ENCODE assay signal across 17 cellular contexts in the genomic region with DNA sequence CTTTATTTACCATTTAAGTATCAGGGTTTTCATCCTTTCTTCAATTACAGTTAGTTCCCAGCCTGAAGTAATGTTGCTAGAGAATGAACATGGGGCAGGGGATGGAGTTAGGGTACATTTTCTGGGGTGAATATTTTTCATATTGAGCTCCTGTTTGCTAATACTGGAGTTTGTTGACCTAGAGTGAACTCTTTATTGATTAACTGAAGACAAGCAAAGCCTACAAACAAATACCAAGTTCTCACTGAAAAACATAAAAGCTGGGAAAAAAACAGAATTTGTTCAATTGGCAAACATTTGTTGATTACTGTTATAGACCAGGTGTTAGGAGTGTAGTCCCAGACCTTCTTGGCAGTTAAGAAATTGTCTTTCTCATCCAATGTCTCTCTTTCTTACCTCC. TPM values are rescaled to one million over a fixed set of nuclear protein-coding genes. Genes with fewer than 3 reads are reported as not detected.
DNase-seq lines count a peak whose midpoint lies in the region; ATAC-seq and TF ChIP-seq lines count a peak whose summit lies in the region.
"Had no signal": no experiment of that assay in that cellular context is flagged by ENCODE, and none has a peak within 500 bp of the region (broad histone marks: within the 10 kb centered on the region; RNA-seq: fewer than 3 reads in every experiment).

No MANE protein-coding gene starts in this region.

- POLR2A ChIA-PET in activated naive CD8-positive, alpha-beta T cell treated with anti-CD3 and anti-CD28 coated beads, Interleukin-2, amount 10 ng/mL, durations not matched to agents 7 days and 5 days (lab: Charles Lee): no interaction called here

- H3K9me3 Mint-ChIP-seq in activated naive CD8-positive, alpha-beta T cell (ENCODE audit: low read depth): no peaks in the 10 kb centered on the region
- H3K9me3 Mint-ChIP-seq in activated naive CD8-positive, alpha-beta T cell treated with anti-CD3 and anti-CD28 coated beads for 36 hours: no peaks in the 10 kb centered on the region
- H3K9me3 Mint-ChIP-seq in activated naive CD8-positive, alpha-beta T cell treated with anti-CD3 and anti-CD28 coated beads, Interleukin-2, amount 10 ng/mL, durations not matched to agents 7 days and 5 days: no peaks in the 10 kb centered on the region

- no peaks in the 10 kb centered on the region for H3K9me3 ChIP-seq in liver (ENCODE audit: control insufficient read depth in 4 of 4, low read length in 3 of 4)

- ATAC-seq in activated naive CD8-positive, alpha-beta T cell treated with anti-CD3 and anti-CD28 coated beads, Interleukin-2, amount 10 ng/mL, durations not matched to agents 7 days and 5 days (ENCODE audit: low read depth): no peak
- no peak for ATAC-seq in HG02678 (IDR thresholded peaks at IDR 0.05; ENCODE audit: unreplicated experiment)
- ATAC-seq: PC-3 had no signal

- peak overlapping the region; percentile 6 to 13 for H3K27ac ChIP-seq in liver (ENCODE audit: low read depth in 1 of 2, low read length in 2 of 2)
- H3K27ac ChIP-seq: KMS-11 had no signal

- no peak overlapping the region for H3K9ac ChIP-seq in liver (ENCODE audit: low read depth in 1 of 2, low read length in 2 of 2)
- H3K9ac ChIP-seq: KMS-11 had no signal

- peaks cover 29% of the 10 kb centered on the region for H3K4me1 Mint-ChIP-seq in activated naive CD8-positive, alpha-beta T cell (ENCODE audit: low read depth)
- peaks cover 37% of the 10 kb centered on the region for H3K4me1 Mint-ChIP-seq in activated naive CD8-positive, alpha-beta T cell treated with anti-CD3 and anti-CD28 coated beads for 36 hours
- H3K4me1 Mint-ChIP-seq in activated naive CD8-positive, alpha-beta T cell treated with anti-CD3 and anti-CD28 coated beads, Interleukin-2, amount 10 ng/mL, durations not matched to agents 7 days and 5 days: peaks cover 20% of the 10 kb centered on the region

- H3K4me3 Mint-ChIP-seq in activated naive CD8-positive, alpha-beta T cell: no peak overlapping the region
- H3K4me3 Mint-ChIP-seq in activated naive CD8-positive, alpha-beta T cell treated with anti-CD3 and anti-CD28 coated beads for 36 hours: no peak overlapping the region
- no peak overlapping the region for H3K4me3 Mint-ChIP-seq in activated naive CD8-positive, alpha-beta T cell treated with anti-CD3 and anti-CD28 coated beads, Interleukin-2, amount 10 ng/mL, durations not matched to agents 7 days and 5 days

- H3K27me3 Mint-ChIP-seq in activated naive CD8-positive, alpha-beta T cell: no peaks in the 10 kb centered on the region
- no peaks in the 10 kb centered on the region for H3K27me3 Mint-ChIP-seq in activated naive CD8-positive, alpha-beta T cell treated with anti-CD3 and anti-CD28 coated beads for 36 hours
- H3K27me3 Mint-ChIP-seq in activated naive CD8-positive, alpha-beta T cell treated with anti-CD3 and anti-CD28 coated beads, Interleukin-2, amount 10 ng/mL, durations not matched to agents 7 days and 5 days: no peaks in the 10 kb centered on the region

- H3K36me3 ChIP-seq in liver (ENCODE audit: control insufficient read depth in 4 of 4, insufficient read depth in 3 of 4, low read depth in 1 of 4, low read length in 3 of 4): peaks cover 14 to 38% (median 26%) of the 10 kb centered on the region in 4 donors

- peak; percentile 4 to 11 for TF ChIP-seq RAD21 in liver (IDR thresholded peaks at IDR 0.05)

- no peak for TF ChIP-seq CTCF in liver (IDR thresholded peaks at IDR 0.05; ENCODE audit: low read depth, low read length, missing input control)

- peaks cover 10 to 19% (median 17%) of the 10 kb centered on the region in 4 donors for H3K4me1 ChIP-seq in liver (ENCODE audit: control insufficient read depth in 4 of 4, insufficient read depth in 4 of 4, low read length in 3 of 4)

- no peaks in the 10 kb centered on the region for H3K27me3 ChIP-seq in liver (ENCODE audit: control insufficient read depth in 4 of 4, insufficient read depth in 4 of 4, low read length in 3 of 4)

- DNase-seq in activated naive CD8-positive, alpha-beta T cell treated with anti-CD3 and anti-CD28 coated beads for 36 hours: no peak
- no peak for DNase-seq in activated naive CD8-positive, alpha-beta T cell treated with anti-CD3 and anti-CD28 coated beads, Interleukin-2, amount 10 ng/mL, durations not matched to agents 7 days and 5 days
- DNase-seq in DMS53 treated with DMSO at 0.1 percent for 48 hours (lab: John Stamatoyannopoulos, UW; ENCODE audit: unreplicated experiment) (no peak), epidermal melanocyte (ENCODE audit: insufficient read length, low spot score) (no peak)
- no peak for DNase-seq in stimulated activated CD4-positive, alpha-beta T cell treated with anti-CD3 and anti-CD28 coated beads, Interleukin-4, amount 100 ng/mL, for 24 hours
- DNase-seq: DMS 273 treated with DMSO at 0.1 percent for 48 hours; GOT3; NCI-H1105; NCI-H1694 treated with DMSO at 0.1 percent for 48 hours; NCI-H345; NCI-H526 treated with DMSO at 0.1 percent for 48 hours; NK-92 treated with Interleukin-12 subunit alpha and Interleukin-12 subunit beta, amount 100 ng/mL, for 24 hours; PC-3 had no signal

- H3K4me3 ChIP-seq in liver (ENCODE audit: low read depth in 1 of 3, low read length in 3 of 3): no peak overlapping the region

- peaks cover 8% of the 10 kb centered on the region for H3K36me3 Mint-ChIP-seq in activated naive CD8-positive, alpha-beta T cell
- H3K36me3 Mint-ChIP-seq in activated naive CD8-positive, alpha-beta T cell treated with anti-CD3 and anti-CD28 coated beads for 36 hours: peaks cover 46% of the 10 kb centered on the region
- peaks cover 43% of the 10 kb centered on the region for H3K36me3 Mint-ChIP-seq in activated naive CD8-positive, alpha-beta T cell treated with anti-CD3 and anti-CD28 coated beads, Interleukin-2, amount 10 ng/mL, durations not matched to agents 7 days and 5 days

- H3K27ac Mint-ChIP-seq in activated naive CD8-positive, alpha-beta T cell: peak overlapping the region; percentile 54
- no peak overlapping the region for H3K27ac Mint-ChIP-seq in activated naive CD8-positive, alpha-beta T cell treated with anti-CD3 and anti-CD28 coated beads for 36 hours
- H3K27ac Mint-ChIP-seq in activated naive CD8-positive, alpha-beta T cell treated with anti-CD3 and anti-CD28 coated beads, Interleukin-2, amount 10 ng/mL, durations not matched to agents 7 days and 5 days: peak overlapping the region; percentile 10

TF ChIP-seq in liver, 16 proteins besides CTCF, POLR2A, EP300 and RAD21:
- no peak for TF ChIP-seq SP1 (IDR thresholded peaks at IDR 0.05)
- TF ChIP-seq RXRA (IDR thresholded peaks at IDR 0.05): peak; percentile 50 to 78
- TF ChIP-seq HNF4A (conservative IDR thresholded peaks at IDR 0.05): peak in 1 of 2 donors; percentile 30

RNA-seq across cellular contexts. Expression of a gene that starts 28.2 kb away (rescaled TPM):
- total RNA-seq in activated naive CD8-positive, alpha-beta T cell treated with anti-CD3 and anti-CD28 coated beads for 36 hours: 10 to 100 TPM; 20.8 to 20.9 TPM
- total RNA-seq in activated naive CD8-positive, alpha-beta T cell treated with anti-CD3 and anti-CD28 coated beads, Interleukin-2, amount 10 ng/mL, durations not matched to agents 7 days and 5 days: 10 to 100 TPM; 21.5 TPM
- total RNA-seq in liver: 10 to 100 TPM; 15.3 to 24.3 TPM
- 10 to 100 TPM; 13.9 to 14.2 TPM for polyA plus RNA-seq in liver
